ENCODE assay signal across 16 cellular contexts in the genomic region with DNA sequence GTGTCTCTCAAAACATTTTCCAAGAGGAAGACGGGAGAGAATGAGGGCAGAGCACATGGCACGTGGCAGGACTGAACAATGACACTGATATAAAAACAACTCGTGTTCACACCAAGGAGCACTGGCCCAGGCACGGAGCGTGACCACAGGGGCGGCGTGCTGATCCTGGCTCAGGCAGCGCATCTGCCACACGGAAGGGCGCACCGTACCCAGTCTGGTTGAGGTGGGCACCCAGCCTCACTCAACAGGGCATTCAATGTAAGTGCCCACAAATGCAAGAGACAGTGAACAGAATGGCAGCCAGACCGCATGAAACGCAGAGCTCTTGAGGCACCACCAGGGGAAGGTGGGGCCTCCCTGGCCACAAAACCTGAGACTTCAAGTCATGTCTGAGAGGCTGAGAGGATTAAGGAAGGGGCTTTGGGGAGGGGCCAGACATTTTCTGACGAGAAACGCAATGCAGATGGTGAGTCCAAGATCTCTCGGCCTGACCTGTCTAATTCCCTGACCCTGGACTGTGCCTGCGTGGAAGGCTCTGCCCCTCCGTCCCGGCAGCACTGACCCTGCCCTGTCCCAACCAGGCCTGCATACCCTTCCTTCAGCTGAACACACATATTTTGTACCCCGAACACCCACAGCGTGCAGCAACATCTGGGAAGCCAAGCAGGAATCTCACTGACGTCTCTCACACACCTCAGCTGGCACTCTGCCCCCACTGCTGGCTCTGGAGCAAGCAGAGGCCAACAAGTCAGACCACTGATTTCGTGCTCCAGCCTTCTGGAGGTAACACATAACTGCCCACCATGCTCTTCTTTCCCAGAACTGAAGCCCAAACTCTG. TPM values are rescaled to one million over a fixed set of nuclear protein-coding genes. Genes with fewer than 3 reads are reported as not detected.
DNase-seq lines count a peak whose midpoint lies in the region; ATAC-seq and TF ChIP-seq lines count a peak whose summit lies in the region.
"Had no signal": no experiment of that assay in that cellular context is flagged by ENCODE, and none has a peak within 500 bp of the region (broad histone marks: within the 10 kb centered on the region; RNA-seq: fewer than 3 reads in every experiment).

No MANE protein-coding gene starts in this region.

- peaks cover 3% of the 10 kb centered on the region for H3K36me3 ChIP-seq in CD4-positive, CD25-positive, alpha-beta regulatory T cell (ENCODE audit: control insufficient read depth, insufficient read depth, low read length)
- H3K36me3 ChIP-seq in naive thymus-derived CD4-positive, alpha-beta T cell (ENCODE audit: control insufficient read depth in 2 of 3, insufficient read depth in 3 of 3, low read length in 3 of 3): no peaks in the 10 kb centered on the region
- H3K36me3 ChIP-seq in body of pancreas (replicated peaks in 1 of 2; ENCODE audit: insufficient read depth in 1 of 2, low read depth in 2 of 2): no peaks in the 10 kb centered on the region
- H3K36me3 ChIP-seq: heart right ventricle, right atrium auricular region had no signal

- peaks cover 44 to 95% (median 86%) of the 10 kb centered on the region in 4 donors for H3K4me1 Mint-ChIP-seq in CD4-positive, CD25-positive, alpha-beta regulatory T cell
- peaks cover 94% of the 10 kb centered on the region for H3K4me1 Mint-ChIP-seq in activated T-helper 1 cell treated with anti-CD3 and anti-CD28 coated beads, Interleukin-12 subunit alpha, Interleukin-12 subunit beta, Interleukin-2, Interleukin-4 antibody, amounts not matched to agents 30 ng/mL and 10 ng/mL and 1 ng/mL, durations not matched to agents 14 hours and 24 hours and 36 hours (ENCODE audit: low read depth)
- peaks cover 72 to 96% (median 92%) of the 10 kb centered on the region in 7 donors for H3K4me1 Mint-ChIP-seq in naive thymus-derived CD4-positive, alpha-beta T cell

- peak in 2 of 3 donors; percentile 24 to 60 for DNase-seq in CD4-positive, CD25-positive, alpha-beta regulatory T cell
- DNase-seq in activated T-helper 1 cell treated with anti-CD3 and anti-CD28 coated beads, Interleukin-12 subunit alpha, Interleukin-12 subunit beta, Interleukin-2, Interleukin-4 antibody, amounts not matched to agents 30 ng/mL and 10 ng/mL and 1 ng/mL, durations not matched to agents 14 hours and 24 hours and 36 hours (ENCODE audit: low spot score): no peak
- no peak for DNase-seq in naive thymus-derived CD4-positive, alpha-beta T cell
- DNase-seq in NCI-H1436 (lab: John Stamatoyannopoulos, UW): no peak
- no peak for DNase-seq in GM19240 (ENCODE audit: insufficient read length, low spot score)
- no peak for DNase-seq in body of pancreas
- no peak for DNase-seq in HuH-7.5 (ENCODE audit: low spot score)
- DNase-seq: activated CD4-positive, alpha-beta T cell treated with anti-CD3 and anti-CD28 coated beads for 48 hours; amygdala; heart right ventricle; NCI-H1105 treated with DMSO at 0.1 percent for 48 hours; NCI-H774; trophoblast cell had no signal

- no peaks in the 10 kb centered on the region for H3K9me3 ChIP-seq in CD4-positive, CD25-positive, alpha-beta regulatory T cell (ENCODE audit: control insufficient read depth in 2 of 2, low read length in 2 of 2)
- no peaks in the 10 kb centered on the region for H3K9me3 ChIP-seq in naive thymus-derived CD4-positive, alpha-beta T cell (ENCODE audit: control insufficient read depth in 2 of 3, low read length in 3 of 3)
- H3K9me3 ChIP-seq in body of pancreas: no peaks in the 10 kb centered on the region
- H3K9me3 ChIP-seq: heart right ventricle, right atrium auricular region had no signal

- peaks cover 80% of the 10 kb centered on the region for H3K4me1 ChIP-seq in CD4-positive, CD25-positive, alpha-beta regulatory T cell (ENCODE audit: control insufficient read depth, insufficient read depth, low read length, poor library complexity, severe bottlenecking)
- H3K4me1 ChIP-seq in naive thymus-derived CD4-positive, alpha-beta T cell (ENCODE audit: control insufficient read depth in 2 of 2, insufficient read depth in 2 of 2, low read length in 2 of 2): peaks cover 57 to 63% of the 10 kb centered on the region in 2 donors
- H3K4me1 ChIP-seq in body of pancreas: peaks cover 8% of the 10 kb centered on the region

- peak overlapping the region; percentile 92 to 97 (median 94) for H3K27ac Mint-ChIP-seq in CD4-positive, CD25-positive, alpha-beta regulatory T cell
- H3K27ac Mint-ChIP-seq in activated T-helper 1 cell treated with anti-CD3 and anti-CD28 coated beads, Interleukin-12 subunit alpha, Interleukin-12 subunit beta, Interleukin-2, Interleukin-4 antibody, amounts not matched to agents 30 ng/mL and 10 ng/mL and 1 ng/mL, durations not matched to agents 14 hours and 24 hours and 36 hours: peak overlapping the region; percentile 98
- H3K27ac Mint-ChIP-seq in naive thymus-derived CD4-positive, alpha-beta T cell: peak overlapping the region in 8 of 9 donors; percentile 4 to 87 (median 42)

- WGBS in body of pancreas, 2 donors: 88 to 92% methylated on average over 23 of the region's 23 CpGs

- H3K36me3 Mint-ChIP-seq in CD4-positive, CD25-positive, alpha-beta regulatory T cell: peaks cover 9% of the 10 kb centered on the region
- peaks cover 34% of the 10 kb centered on the region for H3K36me3 Mint-ChIP-seq in activated T-helper 1 cell treated with anti-CD3 and anti-CD28 coated beads, Interleukin-12 subunit alpha, Interleukin-12 subunit beta, Interleukin-2, Interleukin-4 antibody, amounts not matched to agents 30 ng/mL and 10 ng/mL and 1 ng/mL, durations not matched to agents 14 hours and 24 hours and 36 hours (ENCODE audit: low read depth)
- H3K36me3 Mint-ChIP-seq in naive thymus-derived CD4-positive, alpha-beta T cell: peaks cover 4 to 16% (median 10%) of the 10 kb centered on the region in 5 donors

- peak overlapping the region; percentile 80 to 87 (median 82) for H3K4me3 Mint-ChIP-seq in CD4-positive, CD25-positive, alpha-beta regulatory T cell
- H3K4me3 Mint-ChIP-seq in activated T-helper 1 cell treated with anti-CD3 and anti-CD28 coated beads, Interleukin-12 subunit alpha, Interleukin-12 subunit beta, Interleukin-2, Interleukin-4 antibody, amounts not matched to agents 30 ng/mL and 10 ng/mL and 1 ng/mL, durations not matched to agents 14 hours and 24 hours and 36 hours: peak overlapping the region; percentile 67
- peak overlapping the region in 9 of 10 donors; percentile 4 to 83 (median 40) for H3K4me3 Mint-ChIP-seq in naive thymus-derived CD4-positive, alpha-beta T cell

- peak overlapping the region; percentile 52 for H3K27ac ChIP-seq in CD4-positive, CD25-positive, alpha-beta regulatory T cell (ENCODE audit: insufficient read depth, low read length, poor library complexity, severe bottlenecking)
- H3K27ac ChIP-seq in naive thymus-derived CD4-positive, alpha-beta T cell (ENCODE audit: low read depth, low read length): no peak overlapping the region
- no peak overlapping the region for H3K27ac ChIP-seq in body of pancreas
- H3K27ac ChIP-seq: HL-60, right atrium auricular region had no signal

- no peaks in the 10 kb centered on the region for H3K9me3 Mint-ChIP-seq in CD4-positive, CD25-positive, alpha-beta regulatory T cell
- no peaks in the 10 kb centered on the region for H3K9me3 Mint-ChIP-seq in activated T-helper 1 cell treated with anti-CD3 and anti-CD28 coated beads, Interleukin-12 subunit alpha, Interleukin-12 subunit beta, Interleukin-2, Interleukin-4 antibody, amounts not matched to agents 30 ng/mL and 10 ng/mL and 1 ng/mL, durations not matched to agents 14 hours and 24 hours and 36 hours
- no peaks in the 10 kb centered on the region for H3K9me3 Mint-ChIP-seq in naive thymus-derived CD4-positive, alpha-beta T cell

- POLR2A ChIA-PET in naive thymus-derived CD4-positive, alpha-beta T cell (lab: Charles Lee): no interaction called here

- TF ChIP-seq POLR2A in GM18505 (IDR thresholded peaks at IDR 0.05; ENCODE audit: borderline replicate concordance, extremely low read depth, insufficient read depth, insufficient read length) (peak; percentile 68), body of pancreas (IDR thresholded peaks at IDR 0.05) (no peak)

- no peaks in the 10 kb centered on the region for H3K27me3 ChIP-seq in CD4-positive, CD25-positive, alpha-beta regulatory T cell (ENCODE audit: control insufficient read depth, insufficient read depth, low read length)
- H3K27me3 ChIP-seq in naive thymus-derived CD4-positive, alpha-beta T cell (ENCODE audit: control insufficient read depth in 2 of 2, insufficient read depth in 2 of 2, low read length in 2 of 2): no peaks in the 10 kb centered on the region
- no peaks in the 10 kb centered on the region for H3K27me3 ChIP-seq in body of pancreas
- H3K27me3 ChIP-seq: heart right ventricle, right atrium auricular region had no signal

- CTCF ChIA-PET in naive thymus-derived CD4-positive, alpha-beta T cell (lab: Charles Lee): no interaction called here

- ATAC-seq in CD4-positive, CD25-positive, alpha-beta regulatory T cell (ENCODE audit: low read depth in 2 of 2): no peak
- ATAC-seq in GM18505 (IDR thresholded peaks at IDR 0.05; ENCODE audit: unreplicated experiment): no peak
- ATAC-seq in naive thymus-derived CD4-positive, alpha-beta T cell: no peak
- no peak for ATAC-seq in body of pancreas
- ATAC-seq: heart right ventricle had no signal

- intact Hi-C loops in activated T-helper 1 cell treated with anti-CD3 and anti-CD28 coated beads, Interleukin-12 subunit alpha, Interleukin-12 subunit beta, Interleukin-2, Interleukin-4 antibody, amounts not matched to agents 30 ng/mL and 10 ng/mL and 1 ng/mL, durations not matched to agents 14 hours and 24 hours and 36 hours (cut with micrococcal nuclease): no loop called here
- intact Hi-C loops in naive thymus-derived CD4-positive, alpha-beta T cell (cut with micrococcal nuclease): no loop called here
- intact Hi-C loops in body of pancreas (cut with DNase I): no loop called here

- no peaks in the 10 kb centered on the region for H3K27me3 Mint-ChIP-seq in CD4-positive, CD25-positive, alpha-beta regulatory T cell
- H3K27me3 Mint-ChIP-seq in activated T-helper 1 cell treated with anti-CD3 and anti-CD28 coated beads, Interleukin-12 subunit alpha, Interleukin-12 subunit beta, Interleukin-2, Interleukin-4 antibody, amounts not matched to agents 30 ng/mL and 10 ng/mL and 1 ng/mL, durations not matched to agents 14 hours and 24 hours and 36 hours (ENCODE audit: insufficient read depth): no peaks in the 10 kb centered on the region
- H3K27me3 Mint-ChIP-seq in naive thymus-derived CD4-positive, alpha-beta T cell: peaks cover 0 to 2% (median 0%) of the 10 kb centered on the region in 5 donors

- H3K4me3 ChIP-seq in CD4-positive, CD25-positive, alpha-beta regulatory T cell (ENCODE audit: low read depth, low read length): peak overlapping the region; percentile 32
- H3K4me3 ChIP-seq in naive thymus-derived CD4-positive, alpha-beta T cell (ENCODE audit: low read length): no peak overlapping the region
- no peak overlapping the region for H3K4me3 ChIP-seq in body of pancreas
- H3K4me3 ChIP-seq: heart right ventricle, right atrium auricular region had no signal

- no peak for TF ChIP-seq CTCF in body of pancreas (IDR thresholded peaks at IDR 0.05)

RNA-seq across cellular contexts. Expression of gene VOPP1, which starts 35.5 kb away (rescaled TPM):
- total RNA-seq in CD4-positive, CD25-positive, alpha-beta regulatory T cell: 128 TPM
- 10 to 100 TPM; 40.3 to 68.4 (median 56.1) TPM for polyA plus RNA-seq in CD4-positive, CD25-positive, alpha-beta regulatory T cell
- total RNA-seq in activated T-helper 1 cell treated with anti-CD3 and anti-CD28 coated beads, Interleukin-12 subunit alpha, Interleukin-12 subunit beta, Interleukin-2, Interleukin-4 antibody, amounts not matched to agents 30 ng/mL and 10 ng/mL and 1 ng/mL, durations not matched to agents 14 hours and 24 hours and 36 hours: 96.3 and 102 TPM in 2 replicates
- 100 to 1,000 TPM in 1 of 5 experiments, 10 to 100 TPM in 4; 66.2 to 111 (median 82.0) TPM for total RNA-seq in naive thymus-derived CD4-positive, alpha-beta T cell
- polyA plus RNA-seq in naive thymus-derived CD4-positive, alpha-beta T cell: 10 to 100 TPM; 33.6 to 35.0 TPM
- total RNA-seq in body of pancreas: 10 to 100 TPM; 25.1 to 30.6 TPM

Comparison
In these comparisons a context has a peak if more than half of its experiments do, and no peak if none do; other contexts are left out.
1. DNase-seq: peak in CD4-positive, CD25-positive, alpha-beta regulatory T cell (2 of 3); none in activated T-helper 1 cell treated with anti-CD3 and anti-CD28 coated beads, Interleukin-12 subunit alpha, Interleukin-12 subunit beta, Interleukin-2, Interleukin-4 antibody, amounts not matched to agents 30 ng/mL and 10 ng/mL and 1 ng/mL, durations not matched to agents 14 hours and 24 hours and 36 hours (single experiment), naive thymus-derived CD4-positive, alpha-beta T cell (0 of 9), NCI-H1436 (single experiment), GM19240 (single experiment), body of pancreas (0 of 4) and HuH-7.5 (single experiment).
2. H3K27ac Mint-ChIP-seq: peak in every context shown above with its lines; median percentile 98 in activated T-helper 1 cell treated with anti-CD3 and anti-CD28 coated beads, Interleukin-12 subunit alpha, Interleukin-12 subunit beta, Interleukin-2, Interleukin-4 antibody, amounts not matched to agents 30 ng/mL and 10 ng/mL and 1 ng/mL, durations not matched to agents 14 hours and 24 hours and 36 hours; 94 in CD4-positive, CD25-positive, alpha-beta regulatory T cell; 42 in naive thymus-derived CD4-positive, alpha-beta T cell.
3. Peak in every context shown above with its lines, with median percentiles within 50 percentile points of each other: H3K4me3 Mint-ChIP-seq.